In genomic region chr1:3193811-3194210, GRCh38 we compare ENCODE assay signal across 13 cellular contexts.
DNase-seq lines count a peak whose midpoint lies in the region; TF ChIP-seq lines count a peak whose summit lies in the region.
"Had no signal": no experiment of that assay in that cellular context is flagged by ENCODE, and none has a peak within 500 bp of the region (broad histone marks: within the 10 kb centered on the region; RNA-seq: fewer than 3 reads in every experiment).

No MANE protein-coding gene starts in this region.

- no peaks in the 10 kb centered on the region for H3K36me3 ChIP-seq in BLaER1 treated with 17β-estradiol and CSF1 and Interleukin-3, amounts not matched to agents 10 nM and 100 nM
- no peaks in the 10 kb centered on the region for H3K36me3 ChIP-seq in suprapubic skin
- H3K36me3 ChIP-seq in vagina = no peaks in the 10 kb centered on the region

- H3K9me3 ChIP-seq in BLaER1 treated with 17β-estradiol and CSF1 and Interleukin-3, amounts not matched to agents 10 nM and 100 nM (replicated peaks in 1 of 11) = no peaks in the 10 kb centered on the region
- H3K9me3 ChIP-seq in suprapubic skin (no peaks in the 10 kb centered on the region), vagina (no peaks in the 10 kb centered on the region)

- H3K4me3 ChIP-seq in BLaER1 treated with 17β-estradiol and CSF1 and Interleukin-3, amounts not matched to agents 10 nM and 100 nM = no peak overlapping the region; a peak in 3 of 20 replicates
- H3K4me3 ChIP-seq in suprapubic skin = no peak overlapping the region
- no peak overlapping the region for H3K4me3 ChIP-seq in vagina
- H3K4me3 ChIP-seq: GM23248 had no signal

- H3K9ac ChIP-seq in BLaER1 treated with 17β-estradiol and CSF1 and Interleukin-3, amounts not matched to agents 10 nM and 100 nM = 0 out of 22 replicates have a peak overlapping the region, but pooled peaks of 2 of the 11 experiments have one; percentile 51 to 53
- H3K9ac ChIP-seq: GM23248 had no signal

- no peaks in the 10 kb centered on the region for H3K36me3 Mint-ChIP-seq in activated naive CD4-positive, alpha-beta T cell treated with anti-CD3 and anti-CD28 coated beads for 36 hours (ENCODE audit: low read depth)
- H3K36me3 Mint-ChIP-seq: CD4-positive, alpha-beta memory T cell had no signal

- no peaks in the 10 kb centered on the region for H3K9me3 Mint-ChIP-seq in activated naive CD4-positive, alpha-beta T cell treated with anti-CD3 and anti-CD28 coated beads for 36 hours
- H3K9me3 Mint-ChIP-seq: CD4-positive, alpha-beta memory T cell had no signal

- intact Hi-C loops in vagina (cut with DNase I) = no loop called here
- intact Hi-C loops in activated naive CD4-positive, alpha-beta T cell treated with anti-CD3 and anti-CD28 coated beads for 36 hours (cut with micrococcal nuclease) = no loop called here

- DNase-seq in suprapubic skin (ENCODE audit: low spot score in 2 of 2) (no peak), vagina (ENCODE audit: extremely low spot score in 2 of 2) (no peak), HT-29 (ENCODE audit: low spot score) (no peak), DMS153 (lab: John Stamatoyannopoulos, UW) (no peak)
- no peak for DNase-seq in activated naive CD4-positive, alpha-beta T cell treated with anti-CD3 and anti-CD28 coated beads for 36 hours
- DNase-seq: ACHN; CD4-positive, alpha-beta memory T cell; COR-L47; GF-D8; GM23248 had no signal

- H3K4me3 Mint-ChIP-seq in activated naive CD4-positive, alpha-beta T cell treated with anti-CD3 and anti-CD28 coated beads for 36 hours = no peak overlapping the region
- H3K4me3 Mint-ChIP-seq: CD4-positive, alpha-beta memory T cell had no signal

- peaks cover 0 to 13% (median 0%) of the 10 kb centered on the region in 11 experiments; a peak in 1 of 22 replicates for H4K20me1 ChIP-seq in BLaER1 treated with 17β-estradiol and CSF1 and Interleukin-3, amounts not matched to agents 10 nM and 100 nM

- TF ChIP-seq CTCF in suprapubic skin (IDR thresholded peaks at IDR 0.05) = no peak
- no peak for TF ChIP-seq CTCF in vagina (IDR thresholded peaks at IDR 0.05)

- TF ChIP-seq POLR2A in suprapubic skin (IDR thresholded peaks at IDR 0.05) = no peak
- TF ChIP-seq POLR2A in vagina (IDR thresholded peaks at IDR 0.05) = no peak

- H3K27me3 ChIP-seq in BLaER1 treated with 17β-estradiol and CSF1 and Interleukin-3, amounts not matched to agents 10 nM and 100 nM = peaks cover 0 to 21% (median 0%) of the 10 kb centered on the region in 11 experiments; a peak in 7 of 22 replicates
- H3K27me3 ChIP-seq in layer of hippocampus (ENCODE audit: control insufficient read depth, insufficient read depth, low read length) (no peaks in the 10 kb centered on the region), suprapubic skin (peaks cover 12% of the 10 kb centered on the region), vagina (no peaks in the 10 kb centered on the region)

- 88% methylated on average over 6 of the region's 11 CpGs for WGBS in suprapubic skin

- no peak for TF ChIP-seq EP300 in suprapubic skin (IDR thresholded peaks at IDR 0.05)

- H3K27me3 Mint-ChIP-seq in activated naive CD4-positive, alpha-beta T cell treated with anti-CD3 and anti-CD28 coated beads for 36 hours (ENCODE audit: low read depth) = peaks cover 4% of the 10 kb centered on the region

- peaks cover 48 to 88% (median 77%) of the 10 kb centered on the region in 10 experiments for H3K4me1 ChIP-seq in BLaER1 treated with 17β-estradiol and CSF1 and Interleukin-3, amounts not matched to agents 10 nM and 100 nM
- H3K4me1 ChIP-seq in suprapubic skin (no peaks in the 10 kb centered on the region), vagina (no peaks in the 10 kb centered on the region)

- H3K27ac Mint-ChIP-seq in activated naive CD4-positive, alpha-beta T cell treated with anti-CD3 and anti-CD28 coated beads for 36 hours = no peak overlapping the region
- H3K27ac Mint-ChIP-seq: CD4-positive, alpha-beta memory T cell had no signal

- no peaks in the 10 kb centered on the region for H3K4me1 Mint-ChIP-seq in activated naive CD4-positive, alpha-beta T cell treated with anti-CD3 and anti-CD28 coated beads for 36 hours (ENCODE audit: low read depth)

- CTCF ChIA-PET in activated naive CD4-positive, alpha-beta T cell treated with anti-CD3 and anti-CD28 coated beads for 36 hours (lab: Charles Lee) = no interaction called here

- peak overlapping the region in 3 of 11 experiments; percentile 70 to 74 (median 73); a peak in 3 of 22 replicates for H3K27ac ChIP-seq in BLaER1 treated with 17β-estradiol and CSF1 and Interleukin-3, amounts not matched to agents 10 nM and 100 nM
- peak overlapping the region; percentile 78 for H3K27ac ChIP-seq in layer of hippocampus (ENCODE audit: low read depth, low read length)
- peak overlapping the region; percentile 10 for H3K27ac ChIP-seq in suprapubic skin
- H3K27ac ChIP-seq in vagina = peak overlapping the region; percentile 62
- H3K27ac ChIP-seq: C4-2B, GM23248 had no signal

- H3K4me2 ChIP-seq in BLaER1 treated with 17β-estradiol and CSF1 and Interleukin-3, amounts not matched to agents 10 nM and 100 nM = peak overlapping the region; percentile 67 to 98 (median 88)
